In the genomic region with DNA sequence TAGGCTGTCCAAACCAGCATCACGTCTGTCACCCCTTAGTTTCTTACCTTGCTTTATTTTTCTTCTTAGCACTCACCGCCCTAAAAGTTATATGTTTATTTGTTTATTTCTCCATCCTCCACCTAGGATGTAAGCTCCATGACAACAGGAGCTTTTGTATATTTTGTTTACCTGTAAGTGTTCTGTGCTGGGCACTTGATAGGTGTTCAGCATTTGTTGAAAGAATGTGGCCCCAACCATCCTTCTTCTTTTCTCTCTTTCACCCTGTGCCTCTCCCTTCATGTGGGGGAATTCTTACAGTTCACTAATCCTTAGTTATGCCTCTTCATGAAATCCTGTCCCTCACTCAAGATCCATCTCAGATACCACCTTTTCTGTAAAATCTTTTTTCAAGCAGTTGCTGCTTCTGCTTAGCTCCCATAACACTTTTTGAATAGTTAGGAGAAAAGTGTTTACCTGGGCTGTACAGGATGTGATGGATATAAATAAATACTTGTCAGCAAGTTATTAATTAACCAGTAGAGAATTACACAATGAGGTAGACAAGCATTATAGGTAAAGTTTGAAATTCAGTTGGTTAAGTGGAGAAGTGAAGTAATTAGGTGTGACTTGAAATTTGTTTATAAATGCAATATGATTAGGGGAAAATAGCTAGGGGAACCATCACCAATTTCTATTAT, we compare ENCODE assay signal across 2 cellular contexts.
TF ChIP-seq lines count a peak whose summit lies in the region.

No MANE protein-coding gene starts in this region.

TF ChIP-seq in A549, 52 proteins besides CTCF, POLR2A, EP300 and RAD21 (continued from another document):
- TF ChIP-seq HOXA7 (CRISPR knock-in tag; IDR thresholded peaks at IDR 0.05), result no peak

TF ChIP-seq in GM23338, 12 proteins besides CTCF, POLR2A, EP300 and RAD21 (continued from another document):
- TF ChIP-seq, protein P1, sequence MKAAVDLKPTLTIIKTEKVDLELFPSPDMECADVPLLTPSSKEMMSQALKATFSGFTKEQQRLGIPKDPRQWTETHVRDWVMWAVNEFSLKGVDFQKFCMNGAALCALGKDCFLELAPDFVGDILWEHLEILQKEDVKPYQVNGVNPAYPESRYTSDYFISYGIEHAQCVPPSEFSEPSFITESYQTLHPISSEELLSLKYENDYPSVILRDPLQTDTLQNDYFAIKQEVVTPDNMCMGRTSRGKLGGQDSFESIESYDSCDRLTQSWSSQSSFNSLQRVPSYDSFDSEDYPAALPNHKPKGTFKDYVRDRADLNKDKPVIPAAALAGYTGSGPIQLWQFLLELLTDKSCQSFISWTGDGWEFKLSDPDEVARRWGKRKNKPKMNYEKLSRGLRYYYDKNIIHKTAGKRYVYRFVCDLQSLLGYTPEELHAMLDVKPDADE (IDR thresholded peaks at IDR 0.05), result no peak
- no peak for TF ChIP-seq EZH2phosphoT487 (IDR thresholded peaks at IDR 0.05; ENCODE audit: unreplicated experiment)
- TF ChIP-seq, protein P2, sequence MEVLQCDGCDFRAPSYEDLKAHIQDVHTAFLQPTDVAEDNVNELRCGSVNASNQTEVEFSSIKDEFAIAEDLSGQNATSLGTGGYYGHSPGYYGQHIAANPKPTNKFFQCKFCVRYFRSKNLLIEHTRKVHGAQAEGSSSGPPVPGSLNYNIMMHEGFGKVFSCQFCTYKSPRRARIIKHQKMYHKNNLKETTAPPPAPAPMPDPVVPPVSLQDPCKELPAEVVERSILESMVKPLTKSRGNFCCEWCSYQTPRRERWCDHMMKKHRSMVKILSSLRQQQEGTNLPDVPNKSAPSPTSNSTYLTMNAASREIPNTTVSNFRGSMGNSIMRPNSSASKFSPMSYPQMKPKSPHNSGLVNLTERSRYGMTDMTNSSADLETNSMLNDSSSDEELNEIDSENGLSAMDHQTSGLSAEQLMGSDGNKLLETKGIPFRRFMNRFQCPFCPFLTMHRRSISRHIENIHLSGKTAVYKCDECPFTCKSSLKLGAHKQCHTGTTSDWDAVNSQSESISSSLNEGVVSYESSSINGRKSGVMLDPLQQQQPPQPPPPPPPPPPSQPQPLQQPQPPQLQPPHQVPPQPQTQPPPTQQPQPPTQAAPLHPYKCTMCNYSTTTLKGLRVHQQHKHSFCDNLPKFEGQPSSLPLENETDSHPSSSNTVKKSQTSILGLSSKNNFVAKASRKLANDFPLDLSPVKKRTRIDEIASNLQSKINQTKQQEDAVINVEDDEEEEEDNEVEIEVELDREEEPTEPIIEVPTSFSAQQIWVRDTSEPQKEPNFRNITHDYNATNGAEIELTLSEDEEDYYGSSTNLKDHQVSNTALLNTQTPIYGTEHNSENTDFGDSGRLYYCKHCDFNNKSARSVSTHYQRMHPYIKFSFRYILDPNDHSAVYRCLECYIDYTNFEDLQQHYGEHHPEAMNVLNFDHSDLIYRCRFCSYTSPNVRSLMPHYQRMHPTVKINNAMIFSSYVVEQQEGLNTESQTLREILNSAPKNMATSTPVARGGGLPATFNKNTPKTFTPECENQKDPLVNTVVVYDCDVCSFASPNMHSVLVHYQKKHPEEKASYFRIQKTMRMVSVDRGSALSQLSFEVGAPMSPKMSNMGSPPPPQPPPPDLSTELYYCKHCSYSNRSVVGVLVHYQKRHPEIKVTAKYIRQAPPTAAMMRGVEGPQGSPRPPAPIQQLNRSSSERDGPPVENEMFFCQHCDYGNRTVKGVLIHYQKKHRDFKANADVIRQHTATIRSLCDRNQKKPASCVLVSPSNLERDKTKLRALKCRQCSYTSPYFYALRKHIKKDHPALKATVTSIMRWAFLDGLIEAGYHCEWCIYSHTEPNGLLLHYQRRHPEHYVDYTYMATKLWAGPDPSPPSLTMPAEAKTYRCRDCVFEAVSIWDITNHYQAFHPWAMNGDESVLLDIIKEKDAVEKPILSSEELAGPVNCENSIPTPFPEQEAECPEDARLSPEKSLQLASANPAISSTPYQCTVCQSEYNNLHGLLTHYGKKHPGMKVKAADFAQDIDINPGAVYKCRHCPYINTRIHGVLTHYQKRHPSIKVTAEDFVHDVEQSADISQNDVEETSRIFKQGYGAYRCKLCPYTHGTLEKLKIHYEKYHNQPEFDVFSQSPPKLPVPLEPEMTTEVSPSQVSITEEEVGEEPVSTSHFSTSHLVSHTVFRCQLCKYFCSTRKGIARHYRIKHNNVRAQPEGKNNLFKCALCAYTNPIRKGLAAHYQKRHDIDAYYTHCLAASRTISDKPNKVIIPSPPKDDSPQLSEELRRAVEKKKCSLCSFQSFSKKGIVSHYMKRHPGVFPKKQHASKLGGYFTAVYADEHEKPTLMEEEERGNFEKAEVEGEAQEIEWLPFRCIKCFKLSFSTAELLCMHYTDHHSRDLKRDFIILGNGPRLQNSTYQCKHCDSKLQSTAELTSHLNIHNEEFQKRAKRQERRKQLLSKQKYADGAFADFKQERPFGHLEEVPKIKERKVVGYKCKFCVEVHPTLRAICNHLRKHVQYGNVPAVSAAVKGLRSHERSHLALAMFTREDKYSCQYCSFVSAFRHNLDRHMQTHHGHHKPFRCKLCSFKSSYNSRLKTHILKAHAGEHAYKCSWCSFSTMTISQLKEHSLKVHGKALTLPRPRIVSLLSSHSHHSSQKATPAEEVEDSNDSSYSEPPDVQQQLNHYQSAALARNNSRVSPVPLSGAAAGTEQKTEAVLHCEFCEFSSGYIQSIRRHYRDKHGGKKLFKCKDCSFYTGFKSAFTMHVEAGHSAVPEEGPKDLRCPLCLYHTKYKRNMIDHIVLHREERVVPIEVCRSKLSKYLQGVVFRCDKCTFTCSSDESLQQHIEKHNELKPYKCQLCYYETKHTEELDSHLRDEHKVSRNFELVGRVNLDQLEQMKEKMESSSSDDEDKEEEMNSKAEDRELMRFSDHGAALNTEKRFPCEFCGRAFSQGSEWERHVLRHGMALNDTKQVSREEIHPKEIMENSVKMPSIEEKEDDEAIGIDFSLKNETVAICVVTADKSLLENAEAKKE (CRISPR knock-in tag; IDR thresholded peaks at IDR 0.05), result no peak
- TF ChIP-seq STAT1 (IDR thresholded peaks at IDR 0.05; ENCODE audit: unreplicated experiment), result no peak
- no peak for TF ChIP-seq NANOG (IDR thresholded peaks at IDR 0.05; ENCODE audit: borderline replicate concordance)
- TF ChIP-seq POLR2AphosphoS5 (IDR thresholded peaks at IDR 0.05; ENCODE audit: low read depth), result no peak
- TF ChIP-seq, protein P3, sequence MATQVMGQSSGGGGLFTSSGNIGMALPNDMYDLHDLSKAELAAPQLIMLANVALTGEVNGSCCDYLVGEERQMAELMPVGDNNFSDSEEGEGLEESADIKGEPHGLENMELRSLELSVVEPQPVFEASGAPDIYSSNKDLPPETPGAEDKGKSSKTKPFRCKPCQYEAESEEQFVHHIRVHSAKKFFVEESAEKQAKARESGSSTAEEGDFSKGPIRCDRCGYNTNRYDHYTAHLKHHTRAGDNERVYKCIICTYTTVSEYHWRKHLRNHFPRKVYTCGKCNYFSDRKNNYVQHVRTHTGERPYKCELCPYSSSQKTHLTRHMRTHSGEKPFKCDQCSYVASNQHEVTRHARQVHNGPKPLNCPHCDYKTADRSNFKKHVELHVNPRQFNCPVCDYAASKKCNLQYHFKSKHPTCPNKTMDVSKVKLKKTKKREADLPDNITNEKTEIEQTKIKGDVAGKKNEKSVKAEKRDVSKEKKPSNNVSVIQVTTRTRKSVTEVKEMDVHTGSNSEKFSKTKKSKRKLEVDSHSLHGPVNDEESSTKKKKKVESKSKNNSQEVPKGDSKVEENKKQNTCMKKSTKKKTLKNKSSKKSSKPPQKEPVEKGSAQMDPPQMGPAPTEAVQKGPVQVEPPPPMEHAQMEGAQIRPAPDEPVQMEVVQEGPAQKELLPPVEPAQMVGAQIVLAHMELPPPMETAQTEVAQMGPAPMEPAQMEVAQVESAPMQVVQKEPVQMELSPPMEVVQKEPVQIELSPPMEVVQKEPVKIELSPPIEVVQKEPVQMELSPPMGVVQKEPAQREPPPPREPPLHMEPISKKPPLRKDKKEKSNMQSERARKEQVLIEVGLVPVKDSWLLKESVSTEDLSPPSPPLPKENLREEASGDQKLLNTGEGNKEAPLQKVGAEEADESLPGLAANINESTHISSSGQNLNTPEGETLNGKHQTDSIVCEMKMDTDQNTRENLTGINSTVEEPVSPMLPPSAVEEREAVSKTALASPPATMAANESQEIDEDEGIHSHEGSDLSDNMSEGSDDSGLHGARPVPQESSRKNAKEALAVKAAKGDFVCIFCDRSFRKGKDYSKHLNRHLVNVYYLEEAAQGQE (IDR thresholded peaks at IDR 0.05; ENCODE audit: unreplicated experiment), result no peak
- no peak for TF ChIP-seq ZNF114 (CRISPR knock-in tag; IDR thresholded peaks at IDR 0.05)
